In the genomic region with DNA sequence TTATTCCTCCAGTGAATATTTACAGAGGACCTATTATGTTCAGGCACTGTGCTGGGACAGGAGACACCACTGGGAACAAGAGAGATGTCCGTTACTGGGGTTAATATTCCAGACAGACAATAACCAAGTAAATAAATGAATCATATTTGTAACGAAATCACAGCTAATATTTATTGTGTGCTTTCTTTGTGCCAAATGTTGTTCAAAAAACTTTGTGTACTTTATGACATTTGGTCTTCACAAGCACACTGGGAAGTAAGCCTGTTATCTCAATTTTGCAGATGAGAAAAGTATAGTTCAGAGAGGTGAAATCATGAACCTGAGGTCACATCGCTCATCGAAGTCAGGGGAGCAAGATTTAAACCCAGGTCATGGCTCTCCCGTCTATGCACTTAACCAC, we compare ENCODE assay signal across 17 cellular contexts.
"Had no signal": no experiment of that assay in that cellular context is flagged by ENCODE, and none has a peak within 500 bp of the region (broad histone marks: within the 10 kb centered on the region; RNA-seq: fewer than 3 reads in every experiment).

No MANE protein-coding gene starts in this region.

- H3K4me3 Mint-ChIP-seq: endodermal cell; naive thymus-derived CD8-positive, alpha-beta T cell had no signal

- H3K36me3 ChIP-seq: heart right ventricle, neutrophil had no signal

- H3K27me3 ChIP-seq: heart right ventricle, neutrophil had no signal

- H3K9me3 Mint-ChIP-seq: endodermal cell; naive thymus-derived CD8-positive, alpha-beta T cell had no signal

- H3K27me3 Mint-ChIP-seq: naive thymus-derived CD8-positive, alpha-beta T cell had no signal

- DNase-seq: effector CD4-positive, alpha-beta T cell; endodermal cell; heart right ventricle; islet precursor cell; mammary epithelial cell; mucosa of descending colon; naive thymus-derived CD8-positive, alpha-beta T cell; stimulated activated CD4-positive, alpha-beta T cell treated with anti-CD3 and anti-CD28 coated beads, Interleukin-2, amount 100 ng/mL, for 24 hours; stimulated activated CD4-positive, alpha-beta T cell treated with anti-CD3 and anti-CD28 coated beads, Interleukin-4, amount 100 ng/mL, for 4 hours; stimulated activated naive CD4-positive, alpha-beta T cell treated with Interleukin-2 at 50 U/mL for 16 hours; trophoblast cell had no signal

- H3K9me3 ChIP-seq: heart right ventricle, mucosa of descending colon, neutrophil had no signal

- ATAC-seq: esophagus mucosa; heart right ventricle; left lobe of liver; mucosa of descending colon; naive thymus-derived CD8-positive, alpha-beta T cell; sciatic nerve had no signal

- H3K36me3 Mint-ChIP-seq: naive thymus-derived CD8-positive, alpha-beta T cell had no signal

- H3K27ac Mint-ChIP-seq: endodermal cell; naive thymus-derived CD8-positive, alpha-beta T cell had no signal

- H3K27ac ChIP-seq: coronary artery, heart right ventricle, neutrophil, skin epidermis had no signal

- H3K4me3 ChIP-seq: coronary artery, heart right ventricle, mucosa of descending colon, skin epidermis had no signal
